In genomic region chr11:95085117-95085825, GRCh38 we compare ENCODE assay signal across 1 cellular context.
TF ChIP-seq lines count a peak whose summit lies in the region.

No MANE protein-coding gene starts in this region.

TF ChIP-seq in HepG2, 621 proteins besides CTCF, POLR2A, EP300 and RAD21:
- TF ChIP-seq NKX3-1 (CRISPR knock-in tag; IDR thresholded peaks at IDR 0.05) (no peak), RFXANK (CRISPR knock-in tag; IDR thresholded peaks at IDR 0.05) (no peak), ZNF33B (CRISPR knock-in tag; IDR thresholded peaks at IDR 0.05) (no peak), REST (IDR thresholded peaks at IDR 0.05; ENCODE audit: borderline replicate concordance in 1 of 2, low read depth in 1 of 2, low read length in 2 of 2) (no peak), MXI1 (IDR thresholded peaks at IDR 0.05; ENCODE audit: borderline replicate concordance, low read depth, low read length) (no peak), SNAPC2 (CRISPR knock-in tag; IDR thresholded peaks at IDR 0.05) (no peak), ZFP1 (CRISPR knock-in tag; IDR thresholded peaks at IDR 0.05) (no peak), ZNF280D (CRISPR knock-in tag; IDR thresholded peaks at IDR 0.05) (no peak)
